In the genomic region with DNA sequence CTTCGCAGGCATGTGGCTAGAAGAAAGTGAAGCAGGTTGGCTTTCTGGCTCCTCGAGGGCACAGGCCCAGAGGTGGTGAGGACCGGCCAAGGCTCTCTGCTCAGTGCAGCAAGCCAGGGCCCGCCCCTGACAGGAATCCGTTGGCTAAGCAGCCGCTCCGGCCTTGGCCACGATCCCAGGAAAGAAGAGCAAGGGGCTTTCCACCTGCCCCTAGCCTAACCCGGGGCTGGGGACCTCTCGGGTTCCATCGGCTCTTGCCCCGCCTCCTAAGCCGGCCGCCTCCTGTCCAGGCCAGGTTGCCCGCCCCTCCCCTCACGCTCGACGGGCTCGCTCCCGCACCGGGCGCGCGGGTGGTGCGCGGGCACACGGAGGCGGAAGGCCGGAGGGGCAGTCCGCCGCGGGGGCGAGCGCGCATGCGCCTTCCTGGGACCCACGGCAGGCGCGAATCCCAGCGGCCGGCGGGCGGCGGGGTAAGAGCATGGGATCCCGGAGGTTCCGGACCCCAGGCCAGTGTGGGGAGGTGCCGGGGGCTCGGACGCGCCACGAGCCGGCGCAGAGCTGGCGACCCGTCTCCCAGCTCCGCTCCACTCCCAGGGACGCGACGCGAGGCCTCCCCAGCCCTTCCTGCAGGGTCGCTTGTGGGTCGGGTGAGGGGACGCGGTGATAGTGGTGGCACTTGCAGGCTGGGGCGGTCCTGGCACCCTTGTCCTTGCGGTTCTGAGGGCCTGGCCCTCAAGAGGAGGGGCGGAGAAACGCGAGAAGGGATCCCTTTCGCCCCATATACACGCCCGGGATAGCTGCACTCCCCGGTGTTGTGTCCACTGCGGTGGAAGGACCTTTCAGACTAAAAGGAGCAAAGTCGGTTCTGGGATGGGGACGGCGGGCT, we compare ENCODE assay signal across 1 cellular context.
TF ChIP-seq lines count a peak whose summit lies in the region.

A gene (plus strand): TSS at position 410 of the 886 bp plus-strand sequence. CDS start 3,351 bp downstream, outside the sequence.

TF ChIP-seq in HEK293, 187 proteins besides CTCF, POLR2A, EP300 and RAD21 (continued from another document and continues in another):
- TF ChIP-seq, protein P1, sequence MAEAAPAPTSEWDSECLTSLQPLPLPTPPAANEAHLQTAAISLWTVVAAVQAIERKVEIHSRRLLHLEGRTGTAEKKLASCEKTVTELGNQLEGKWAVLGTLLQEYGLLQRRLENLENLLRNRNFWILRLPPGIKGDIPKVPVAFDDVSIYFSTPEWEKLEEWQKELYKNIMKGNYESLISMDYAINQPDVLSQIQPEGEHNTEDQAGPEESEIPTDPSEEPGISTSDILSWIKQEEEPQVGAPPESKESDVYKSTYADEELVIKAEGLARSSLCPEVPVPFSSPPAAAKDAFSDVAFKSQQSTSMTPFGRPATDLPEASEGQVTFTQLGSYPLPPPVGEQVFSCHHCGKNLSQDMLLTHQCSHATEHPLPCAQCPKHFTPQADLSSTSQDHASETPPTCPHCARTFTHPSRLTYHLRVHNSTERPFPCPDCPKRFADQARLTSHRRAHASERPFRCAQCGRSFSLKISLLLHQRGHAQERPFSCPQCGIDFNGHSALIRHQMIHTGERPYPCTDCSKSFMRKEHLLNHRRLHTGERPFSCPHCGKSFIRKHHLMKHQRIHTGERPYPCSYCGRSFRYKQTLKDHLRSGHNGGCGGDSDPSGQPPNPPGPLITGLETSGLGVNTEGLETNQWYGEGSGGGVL (tag by site-specific recombination; IDR thresholded peaks at IDR 0.05) = peak; percentile 26; the same call in 1 of the 2 replicates
- TF ChIP-seq GLI4 (tag by site-specific recombination; IDR thresholded peaks at IDR 0.05) (0 out of 2 replicates have a peak, but pooled peaks have one; percentile 13), ZNF24 (tag by site-specific recombination; IDR thresholded peaks at IDR 0.05) (no peak; the same call in 1 of the 2 replicates), ZFHX2 (tag by site-specific recombination; conservative IDR thresholded peaks at IDR 0.05) (peak; percentile 5; the same call in 1 of the 2 replicates), ZNF660 (tag by site-specific recombination; IDR thresholded peaks at IDR 0.05) (no peak; the same call in 1 of the 2 replicates), ZNF530 (tag by site-specific recombination; IDR thresholded peaks at IDR 0.05; ENCODE audit: low read depth) (peak; percentile 76; the same call in 1 of the 2 replicates), ZBTB21 (tag by site-specific recombination; IDR thresholded peaks at IDR 0.05) (no peak), ZXDB (tag by site-specific recombination; IDR thresholded peaks at IDR 0.05) (peak; percentile 69), ZNF157 (tag by site-specific recombination; IDR thresholded peaks at IDR 0.05) (no peak), ZSCAN16 (tag by site-specific recombination; IDR thresholded peaks at IDR 0.05) (peak; percentile 37; the same call in 1 of the 2 replicates), SP7 (tag by site-specific recombination; IDR thresholded peaks at IDR 0.05) (peak; percentile 80), ZNF112 (tag by site-specific recombination; IDR thresholded peaks at IDR 0.05) (no peak), ZNF561 (tag by site-specific recombination; IDR thresholded peaks at IDR 0.05; ENCODE audit: borderline replicate concordance) (peak; percentile 72; the same call in 1 of the 2 replicates), ZNF311 (tag by site-specific recombination; IDR thresholded peaks at IDR 0.05; ENCODE audit: borderline replicate concordance) (no peak), ZNF223 (tag by site-specific recombination; IDR thresholded peaks at IDR 0.05) (no peak), ZNF350 (tag by site-specific recombination; IDR thresholded peaks at IDR 0.05) (no peak), ZNF560 (tag by site-specific recombination; IDR thresholded peaks at IDR 0.05; ENCODE audit: borderline replicate concordance) (no peak), RBAK (tag by site-specific recombination; IDR thresholded peaks at IDR 0.05) (no peak)
- TF ChIP-seq, protein P2, sequence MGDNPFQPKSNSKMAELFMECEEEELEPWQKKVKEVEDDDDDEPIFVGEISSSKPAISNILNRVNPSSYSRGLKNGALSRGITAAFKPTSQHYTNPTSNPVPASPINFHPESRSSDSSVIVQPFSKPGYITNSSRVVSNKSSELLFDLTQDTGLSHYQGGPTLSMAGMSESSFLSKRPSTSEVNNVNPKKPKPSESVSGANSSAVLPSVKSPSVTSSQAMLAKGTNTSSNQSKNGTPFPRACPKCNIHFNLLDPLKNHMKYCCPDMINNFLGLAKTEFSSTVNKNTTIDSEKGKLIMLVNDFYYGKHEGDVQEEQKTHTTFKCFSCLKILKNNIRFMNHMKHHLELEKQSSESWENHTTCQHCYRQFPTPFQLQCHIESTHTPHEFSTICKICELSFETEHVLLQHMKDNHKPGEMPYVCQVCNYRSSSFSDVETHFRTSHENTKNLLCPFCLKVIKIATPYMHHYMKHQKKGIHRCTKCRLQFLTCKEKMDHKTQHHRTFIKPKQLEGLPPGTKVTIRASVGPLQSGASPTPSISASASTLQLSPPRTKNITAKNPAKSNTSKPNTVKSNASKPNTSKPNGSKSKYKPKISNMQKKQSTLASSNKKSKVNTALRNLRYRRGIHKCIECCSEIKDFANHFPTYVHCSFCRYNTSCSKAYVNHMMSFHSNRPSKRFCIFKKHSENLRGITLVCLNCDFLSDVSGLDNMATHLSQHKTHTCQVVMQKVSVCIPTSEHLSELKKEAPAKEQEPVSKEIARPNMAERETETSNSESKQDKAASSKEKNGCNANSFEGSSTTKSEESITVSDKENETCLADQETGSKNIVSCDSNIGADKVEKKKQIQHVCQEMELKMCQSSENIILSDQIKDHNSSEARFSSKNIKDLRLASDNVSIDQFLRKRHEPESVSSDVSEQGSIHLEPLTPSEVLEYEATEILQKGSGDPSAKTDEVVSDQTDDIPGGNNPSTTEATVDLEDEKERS (tag by site-specific recombination; IDR thresholded peaks at IDR 0.05) = no peak
- TF ChIP-seq, protein P3, sequence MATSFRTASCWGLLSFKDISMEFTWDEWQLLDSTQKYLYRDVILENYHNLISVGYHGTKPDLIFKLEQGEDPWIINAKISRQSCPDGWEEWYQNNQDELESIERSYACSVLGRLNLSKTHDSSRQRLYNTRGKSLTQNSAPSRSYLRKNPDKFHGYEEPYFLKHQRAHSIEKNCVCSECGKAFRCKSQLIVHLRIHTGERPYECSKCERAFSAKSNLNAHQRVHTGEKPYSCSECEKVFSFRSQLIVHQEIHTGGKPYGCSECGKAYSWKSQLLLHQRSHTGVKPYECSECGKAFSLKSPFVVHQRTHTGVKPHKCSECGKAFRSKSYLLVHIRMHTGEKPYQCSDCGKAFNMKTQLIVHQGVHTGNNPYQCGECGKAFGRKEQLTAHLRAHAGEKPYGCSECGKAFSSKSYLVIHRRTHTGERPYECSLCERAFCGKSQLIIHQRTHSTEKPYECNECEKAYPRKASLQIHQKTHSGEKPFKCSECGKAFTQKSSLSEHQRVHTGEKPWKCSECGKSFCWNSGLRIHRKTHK (tag by site-specific recombination; IDR thresholded peaks at IDR 0.05) = no peak
- TF ChIP-seq, protein P4, sequence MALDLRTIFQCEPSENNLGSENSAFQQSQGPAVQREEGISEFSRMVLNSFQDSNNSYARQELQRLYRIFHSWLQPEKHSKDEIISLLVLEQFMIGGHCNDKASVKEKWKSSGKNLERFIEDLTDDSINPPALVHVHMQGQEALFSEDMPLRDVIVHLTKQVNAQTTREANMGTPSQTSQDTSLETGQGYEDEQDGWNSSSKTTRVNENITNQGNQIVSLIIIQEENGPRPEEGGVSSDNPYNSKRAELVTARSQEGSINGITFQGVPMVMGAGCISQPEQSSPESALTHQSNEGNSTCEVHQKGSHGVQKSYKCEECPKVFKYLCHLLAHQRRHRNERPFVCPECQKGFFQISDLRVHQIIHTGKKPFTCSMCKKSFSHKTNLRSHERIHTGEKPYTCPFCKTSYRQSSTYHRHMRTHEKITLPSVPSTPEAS (tag by site-specific recombination; IDR thresholded peaks at IDR 0.05) = no peak
- TF ChIP-seq, protein P5, sequence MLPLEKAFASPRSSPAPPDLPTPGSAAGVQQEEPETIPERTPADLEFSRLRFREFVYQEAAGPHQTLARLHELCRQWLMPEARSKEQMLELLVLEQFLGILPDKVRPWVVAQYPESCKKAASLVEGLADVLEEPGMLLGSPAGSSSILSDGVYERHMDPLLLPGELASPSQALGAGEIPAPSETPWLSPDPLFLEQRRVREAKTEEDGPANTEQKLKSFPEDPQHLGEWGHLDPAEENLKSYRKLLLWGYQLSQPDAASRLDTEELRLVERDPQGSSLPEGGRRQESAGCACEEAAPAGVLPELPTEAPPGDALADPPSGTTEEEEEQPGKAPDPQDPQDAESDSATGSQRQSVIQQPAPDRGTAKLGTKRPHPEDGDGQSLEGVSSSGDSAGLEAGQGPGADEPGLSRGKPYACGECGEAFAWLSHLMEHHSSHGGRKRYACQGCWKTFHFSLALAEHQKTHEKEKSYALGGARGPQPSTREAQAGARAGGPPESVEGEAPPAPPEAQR (tag by site-specific recombination; IDR thresholded peaks at IDR 0.05) = no peak
- TF ChIP-seq, protein P6, sequence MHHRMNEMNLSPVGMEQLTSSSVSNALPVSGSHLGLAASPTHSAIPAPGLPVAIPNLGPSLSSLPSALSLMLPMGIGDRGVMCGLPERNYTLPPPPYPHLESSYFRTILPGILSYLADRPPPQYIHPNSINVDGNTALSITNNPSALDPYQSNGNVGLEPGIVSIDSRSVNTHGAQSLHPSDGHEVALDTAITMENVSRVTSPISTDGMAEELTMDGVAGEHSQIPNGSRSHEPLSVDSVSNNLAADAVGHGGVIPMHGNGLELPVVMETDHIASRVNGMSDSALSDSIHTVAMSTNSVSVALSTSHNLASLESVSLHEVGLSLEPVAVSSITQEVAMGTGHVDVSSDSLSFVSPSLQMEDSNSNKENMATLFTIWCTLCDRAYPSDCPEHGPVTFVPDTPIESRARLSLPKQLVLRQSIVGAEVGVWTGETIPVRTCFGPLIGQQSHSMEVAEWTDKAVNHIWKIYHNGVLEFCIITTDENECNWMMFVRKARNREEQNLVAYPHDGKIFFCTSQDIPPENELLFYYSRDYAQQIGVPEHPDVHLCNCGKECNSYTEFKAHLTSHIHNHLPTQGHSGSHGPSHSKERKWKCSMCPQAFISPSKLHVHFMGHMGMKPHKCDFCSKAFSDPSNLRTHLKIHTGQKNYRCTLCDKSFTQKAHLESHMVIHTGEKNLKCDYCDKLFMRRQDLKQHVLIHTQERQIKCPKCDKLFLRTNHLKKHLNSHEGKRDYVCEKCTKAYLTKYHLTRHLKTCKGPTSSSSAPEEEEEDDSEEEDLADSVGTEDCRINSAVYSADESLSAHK (tag by site-specific recombination; IDR thresholded peaks at IDR 0.05) = no peak; the same call in 1 of the 2 replicates
- TF ChIP-seq, protein P7, sequence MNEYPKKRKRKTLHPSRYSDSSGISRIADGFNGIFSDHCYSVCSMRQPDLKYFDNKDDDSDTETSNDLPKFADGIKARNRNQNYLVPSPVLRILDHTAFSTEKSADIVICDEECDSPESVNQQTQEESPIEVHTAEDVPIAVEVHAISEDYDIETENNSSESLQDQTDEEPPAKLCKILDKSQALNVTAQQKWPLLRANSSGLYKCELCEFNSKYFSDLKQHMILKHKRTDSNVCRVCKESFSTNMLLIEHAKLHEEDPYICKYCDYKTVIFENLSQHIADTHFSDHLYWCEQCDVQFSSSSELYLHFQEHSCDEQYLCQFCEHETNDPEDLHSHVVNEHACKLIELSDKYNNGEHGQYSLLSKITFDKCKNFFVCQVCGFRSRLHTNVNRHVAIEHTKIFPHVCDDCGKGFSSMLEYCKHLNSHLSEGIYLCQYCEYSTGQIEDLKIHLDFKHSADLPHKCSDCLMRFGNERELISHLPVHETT (tag by site-specific recombination; IDR thresholded peaks at IDR 0.05) = no peak
- TF ChIP-seq, protein P8, sequence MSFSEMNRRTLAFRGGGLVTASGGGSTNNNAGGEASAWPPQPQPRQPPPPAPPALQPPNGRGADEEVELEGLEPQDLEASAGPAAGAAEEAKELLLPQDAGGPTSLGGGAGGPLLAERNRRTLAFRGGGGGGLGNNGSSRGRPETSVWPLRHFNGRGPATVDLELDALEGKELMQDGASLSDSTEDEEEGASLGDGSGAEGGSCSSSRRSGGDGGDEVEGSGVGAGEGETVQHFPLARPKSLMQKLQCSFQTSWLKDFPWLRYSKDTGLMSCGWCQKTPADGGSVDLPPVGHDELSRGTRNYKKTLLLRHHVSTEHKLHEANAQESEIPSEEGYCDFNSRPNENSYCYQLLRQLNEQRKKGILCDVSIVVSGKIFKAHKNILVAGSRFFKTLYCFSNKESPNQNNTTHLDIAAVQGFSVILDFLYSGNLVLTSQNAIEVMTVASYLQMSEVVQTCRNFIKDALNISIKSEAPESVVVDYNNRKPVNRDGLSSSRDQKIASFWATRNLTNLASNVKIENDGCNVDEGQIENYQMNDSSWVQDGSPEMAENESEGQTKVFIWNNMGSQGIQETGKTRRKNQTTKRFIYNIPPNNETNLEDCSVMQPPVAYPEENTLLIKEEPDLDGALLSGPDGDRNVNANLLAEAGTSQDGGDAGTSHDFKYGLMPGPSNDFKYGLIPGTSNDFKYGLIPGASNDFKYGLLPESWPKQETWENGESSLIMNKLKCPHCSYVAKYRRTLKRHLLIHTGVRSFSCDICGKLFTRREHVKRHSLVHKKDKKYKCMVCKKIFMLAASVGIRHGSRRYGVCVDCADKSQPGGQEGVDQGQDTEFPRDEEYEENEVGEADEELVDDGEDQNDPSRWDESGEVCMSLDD (tag by site-specific recombination; IDR thresholded peaks at IDR 0.05) = no peak
- TF ChIP-seq, protein P9, sequence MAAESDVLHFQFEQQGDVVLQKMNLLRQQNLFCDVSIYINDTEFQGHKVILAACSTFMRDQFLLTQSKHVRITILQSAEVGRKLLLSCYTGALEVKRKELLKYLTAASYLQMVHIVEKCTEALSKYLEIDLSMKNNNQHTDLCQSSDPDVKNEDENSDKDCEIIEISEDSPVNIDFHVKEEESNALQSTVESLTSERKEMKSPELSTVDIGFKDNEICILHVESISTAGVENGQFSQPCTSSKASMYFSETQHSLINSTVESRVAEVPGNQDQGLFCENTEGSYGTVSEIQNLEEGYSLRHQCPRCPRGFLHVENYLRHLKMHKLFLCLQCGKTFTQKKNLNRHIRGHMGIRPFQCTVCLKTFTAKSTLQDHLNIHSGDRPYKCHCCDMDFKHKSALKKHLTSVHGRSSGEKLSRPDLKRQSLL (tag by site-specific recombination; IDR thresholded peaks at IDR 0.05) = no peak
- TF ChIP-seq, protein P10, sequence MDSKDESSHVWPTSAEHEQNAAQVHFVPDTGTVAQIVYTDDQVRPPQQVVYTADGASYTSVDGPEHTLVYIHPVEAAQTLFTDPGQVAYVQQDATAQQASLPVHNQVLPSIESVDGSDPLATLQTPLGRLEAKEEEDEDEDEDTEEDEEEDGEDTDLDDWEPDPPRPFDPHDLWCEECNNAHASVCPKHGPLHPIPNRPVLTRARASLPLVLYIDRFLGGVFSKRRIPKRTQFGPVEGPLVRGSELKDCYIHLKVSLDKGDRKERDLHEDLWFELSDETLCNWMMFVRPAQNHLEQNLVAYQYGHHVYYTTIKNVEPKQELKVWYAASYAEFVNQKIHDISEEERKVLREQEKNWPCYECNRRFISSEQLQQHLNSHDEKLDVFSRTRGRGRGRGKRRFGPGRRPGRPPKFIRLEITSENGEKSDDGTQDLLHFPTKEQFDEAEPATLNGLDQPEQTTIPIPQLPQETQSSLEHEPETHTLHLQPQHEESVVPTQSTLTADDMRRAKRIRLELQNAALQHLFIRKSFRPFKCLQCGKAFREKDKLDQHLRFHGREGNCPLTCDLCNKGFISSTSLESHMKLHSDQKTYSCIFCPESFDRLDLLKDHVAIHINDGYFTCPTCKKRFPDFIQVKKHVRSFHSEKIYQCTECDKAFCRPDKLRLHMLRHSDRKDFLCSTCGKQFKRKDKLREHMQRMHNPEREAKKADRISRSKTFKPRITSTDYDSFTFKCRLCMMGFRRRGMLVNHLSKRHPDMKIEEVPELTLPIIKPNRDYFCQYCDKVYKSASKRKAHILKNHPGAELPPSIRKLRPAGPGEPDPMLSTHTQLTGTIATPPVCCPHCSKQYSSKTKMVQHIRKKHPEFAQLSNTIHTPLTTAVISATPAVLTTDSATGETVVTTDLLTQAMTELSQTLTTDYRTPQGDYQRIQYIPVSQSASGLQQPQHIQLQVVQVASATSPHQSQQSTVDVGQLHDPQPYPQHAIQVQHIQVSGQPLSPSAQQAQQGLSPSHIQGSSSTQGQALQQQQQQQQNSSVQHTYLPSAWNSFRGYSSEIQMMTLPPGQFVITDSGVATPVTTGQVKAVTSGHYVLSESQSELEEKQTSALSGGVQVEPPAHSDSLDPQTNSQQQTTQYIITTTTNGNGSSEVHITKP (tag by site-specific recombination; IDR thresholded peaks at IDR 0.05) = peak; percentile 26; the same call in 1 of the 2 replicates
